ENCODE assay signal across 11 cellular contexts in the genomic region with DNA sequence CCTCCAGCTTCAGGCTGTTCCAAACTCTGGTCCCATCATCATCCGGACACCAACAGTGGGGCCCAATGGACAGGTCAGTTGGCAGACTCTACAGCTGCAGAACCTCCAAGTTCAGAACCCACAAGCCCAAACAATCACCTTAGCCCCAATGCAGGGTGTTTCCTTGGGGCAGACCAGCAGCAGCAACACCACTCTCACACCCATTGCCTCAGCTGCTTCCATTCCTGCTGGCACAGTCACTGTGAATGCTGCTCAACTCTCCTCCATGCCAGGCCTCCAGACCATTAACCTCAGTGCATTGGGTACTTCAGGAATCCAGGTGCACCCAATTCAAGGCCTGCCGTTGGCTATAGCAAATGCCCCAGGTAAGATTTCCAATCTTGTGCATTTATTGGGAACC. TPM values are rescaled to one million over a fixed set of nuclear protein-coding genes. Genes with fewer than 3 reads are reported as not detected.
DNase-seq lines count a peak whose midpoint lies in the region; ATAC-seq and TF ChIP-seq lines count a peak whose summit lies in the region.
"Had no signal": no experiment of that assay in that cellular context is flagged by ENCODE, and none has a peak within 500 bp of the region (broad histone marks: within the 10 kb centered on the region; RNA-seq: fewer than 3 reads in every experiment).

No MANE protein-coding gene starts in this region.

- TF ChIP-seq CTCF in Peyer's patch (IDR thresholded peaks at IDR 0.05) (no peak), esophagus muscularis mucosa (IDR thresholded peaks at IDR 0.05) (no peak)

- intact Hi-C loops in esophagus muscularis mucosa (cut with DNase I) = no loop called here

- H3K27me3 ChIP-seq in Peyer's patch = no peaks in the 10 kb centered on the region
- H3K27me3 ChIP-seq in esophagus muscularis mucosa = no peaks in the 10 kb centered on the region
- no peaks in the 10 kb centered on the region for H3K27me3 ChIP-seq in rectal smooth muscle tissue (ENCODE audit: control insufficient read depth, insufficient read depth, low read length)
- H3K27me3 ChIP-seq: tibial nerve had no signal

- no peak for TF ChIP-seq EP300 in esophagus muscularis mucosa (IDR thresholded peaks at IDR 0.05)

- 81% methylated on average over 2 of the region's 2 CpGs for WGBS in esophagus muscularis mucosa

- DNase-seq in EL (peak; percentile 18), Peyer's patch (peak in 1 of 3 donors; percentile 44), esophagus muscularis mucosa (ENCODE audit: extremely low spot score) (no peak), NCI-H524 (lab: John Stamatoyannopoulos, UW) (no peak), DMS79 treated with DMSO at 0.1 percent for 48 hours (lab: John Stamatoyannopoulos, UW) (no peak), CD1c-positive myeloid dendritic cell (ENCODE audit: extremely low spot score) (no peak)
- DNase-seq: central memory CD4-positive, alpha-beta T cell; SHP77 treated with DMSO at 0.1 percent for 48 hours had no signal

- H3K27ac ChIP-seq in Peyer's patch (peak overlapping the region in 1 of 4 donors; percentile 17), esophagus muscularis mucosa (replicated peaks in 1 of 4) (peak overlapping the region in 1 of 4 donors; percentile 16), rectal smooth muscle tissue (ENCODE audit: low read depth, low read length) (no peak overlapping the region)

- TF ChIP-seq POLR2A in Peyer's patch (IDR thresholded peaks at IDR 0.05) (no peak), esophagus muscularis mucosa (IDR thresholded peaks at IDR 0.05; ENCODE audit: low read depth) (no peak)

- ATAC-seq in GM21528 (IDR thresholded peaks at IDR 0.05; ENCODE audit: low FRiP score, unreplicated experiment) = no peak

- H3K36me3 ChIP-seq in Peyer's patch (peaks cover 0 to 39% (median 0%) of the 10 kb centered on the region in 3 donors), esophagus muscularis mucosa (peaks cover 22 to 53% (median 42%) of the 10 kb centered on the region in 4 donors), rectal smooth muscle tissue (ENCODE audit: control insufficient read depth, insufficient read depth, low read length) (peaks cover 15% of the 10 kb centered on the region)

- H3K9ac ChIP-seq in rectal smooth muscle tissue (ENCODE audit: low read length) = no peak overlapping the region

- H3K4me1 ChIP-seq in Peyer's patch = peaks cover 3 to 78% (median 31%) of the 10 kb centered on the region in 4 donors
- peaks cover 70 to 82% (median 80%) of the 10 kb centered on the region in 4 donors for H3K4me1 ChIP-seq in esophagus muscularis mucosa
- H3K4me1 ChIP-seq in rectal smooth muscle tissue (ENCODE audit: control insufficient read depth, insufficient read depth, low read length) = peaks cover 43% of the 10 kb centered on the region

- peak overlapping the region in 3 of 4 donors; percentile 20 to 95 (median 85) for H3K4me3 ChIP-seq in Peyer's patch
- H3K4me3 ChIP-seq in esophagus muscularis mucosa = peak overlapping the region; percentile 79 to 93 (median 86)
- H3K4me3 ChIP-seq in rectal smooth muscle tissue (ENCODE audit: low read length) = peak overlapping the region; percentile 31

- H3K9me3 ChIP-seq in Peyer's patch (no peaks in the 10 kb centered on the region), esophagus muscularis mucosa (no peaks in the 10 kb centered on the region)
- H3K9me3 ChIP-seq: tibial nerve had no signal

RNA-seq across cellular contexts. Expression of a gene that starts 3.3 kb away (rescaled TPM):
- 10 to 100 TPM; 56.1 to 83.4 (median 67.8) TPM for total RNA-seq in Peyer's patch
- 10 to 100 TPM; 54.0 to 85.7 (median 72.2) TPM for total RNA-seq in esophagus muscularis mucosa

RNA-seq across cellular contexts. Expression of a gene that starts 40.4 kb away (rescaled TPM):
- total RNA-seq in Peyer's patch (under 1 TPM in 1 of 4 donors, not detected in 3; 0.40 TPM), esophagus muscularis mucosa (under 1 TPM in 2 of 4 donors, not detected in 2; 0.33 to 0.92 TPM)
- total RNA-seq: tibial nerve had no signal

RNA-seq across cellular contexts. Expression of a gene that starts 47.1 kb away (rescaled TPM):
- total RNA-seq in Peyer's patch (not detected), esophagus muscularis mucosa (not detected)

RNA-seq across cellular contexts. Expression of a gene that starts 58.3 kb away (rescaled TPM):
- total RNA-seq in Peyer's patch (100 to 1,000 TPM; 160 to 541 (median 423) TPM), esophagus muscularis mucosa (10 to 100 TPM; 47.8 to 77.6 (median 65.3) TPM)

Comparison
In these comparisons a context has a peak if more than half of its experiments do, and no peak if none do; other contexts are left out.
1. H3K4me3 ChIP-seq: peak in every context shown above with its lines; median percentile 86 in esophagus muscularis mucosa; 85 in Peyer's patch; 31 in rectal smooth muscle tissue.